ENCODE assay signal across 8 cellular contexts in genomic region chr12:69739287-69740191, GRCh38. TPM values are rescaled to one million over a fixed set of nuclear protein-coding genes. Genes with fewer than 3 reads are reported as not detected.
DNase-seq lines count a peak whose midpoint lies in the region; ATAC-seq and TF ChIP-seq lines count a peak whose summit lies in the region.

No MANE protein-coding gene starts in this region.

- H3K9me3 Mint-ChIP-seq in T-cell, result no peaks in the 10 kb centered on the region

- peak; percentile 35 for DNase-seq in GM12864 (ENCODE audit: low read depth)
- peak; percentile 83 for DNase-seq in NB4 (ENCODE audit: low read depth)
- peak; percentile 35 to 77 (median 60) for DNase-seq in T-cell
- peak; percentile 84 for DNase-seq in hepatocyte (ENCODE audit: low spot score)
- DNase-seq in renal cortical epithelial cell (ENCODE audit: low read depth), result peak; percentile 62
- DNase-seq in dedifferentiated amniotic fluid mesenchymal stem cell (ENCODE audit: extremely low spot score), result no peak

- H4K20me1 ChIP-seq in hepatocyte (ENCODE audit: insufficient read depth, poor library complexity, severe bottlenecking), result peaks cover 18% of the 10 kb centered on the region

- peaks cover 27 to 32% (median 28%) of the 10 kb centered on the region in 3 donors for H3K4me1 Mint-ChIP-seq in T-cell

- H3K36me3 Mint-ChIP-seq in T-cell, result no peaks in the 10 kb centered on the region

- POLR2A ChIA-PET in T-cell (lab: Charles Lee), result interaction anchor here in 1 of 2 donors (0.5 kb wide), 1 partner anchor 1946 kb away, joined by 6 read pairs; the partner anchor contains the start of gene TMEM19

- H3K36me3 ChIP-seq in hepatocyte (replicated peaks; ENCODE audit: insufficient read depth, low read depth), result no peaks in the 10 kb centered on the region

- H3K4me2 ChIP-seq in hepatocyte, result peak overlapping the region; percentile 95

- H3K27me3 ChIP-seq in hepatocyte, result no peaks in the 10 kb centered on the region

- peak overlapping the region; percentile 50 for H2AFZ ChIP-seq in hepatocyte

- under 1% methylated on average over 51 of the region's 66 CpGs for WGBS in hepatocyte (ENCODE audit: low lambda C conversion rate, missing lambda C conversion rate)

- peak; percentile 44 for ATAC-seq in HG02610 (IDR thresholded peaks at IDR 0.05; ENCODE audit: unreplicated experiment)
- ATAC-seq in T-cell (replicated peaks in 1 of 4), result peak; percentile 26 to 68 (median 36)

- TF ChIP-seq POLR2A in NB4 (IDR thresholded peaks at IDR 0.05; ENCODE audit: extremely low read depth, insufficient read length), result no peak

- H3K27ac ChIP-seq in angular gyrus (ENCODE audit: low read depth, low read length) (peak overlapping the region; percentile 68), hepatocyte (peak overlapping the region; percentile 98)

- no peaks in the 10 kb centered on the region for H3K9me2 ChIP-seq in hepatocyte (replicated peaks; ENCODE audit: insufficient read depth)

- H3K27me3 Mint-ChIP-seq in T-cell, result no peaks in the 10 kb centered on the region

- H3K79me2 ChIP-seq in hepatocyte, result peaks cover 44% of the 10 kb centered on the region

- H3K4me3 ChIP-seq in GM12864 (ENCODE audit: low read depth, low read length) (peak overlapping the region; percentile 83), NB4 (ENCODE audit: low read depth, low read length) (peak overlapping the region; percentile 78), hepatocyte (peak overlapping the region; percentile 50)

- H3K4me3 Mint-ChIP-seq in T-cell, result peak overlapping the region; percentile 85 to 90 (median 87)

- no peaks in the 10 kb centered on the region for H3K4me1 ChIP-seq in hepatocyte (ENCODE audit: insufficient read depth)

- CTCF ChIA-PET in T-cell (lab: Charles Lee), result interaction anchor here (0.5 to 0.6 kb wide), 2 partner anchors 408 to 613 kb away, joined by 3 read pairs; no protein-coding TSS in a partner anchor

- no peaks in the 10 kb centered on the region for H3K9me3 ChIP-seq in hepatocyte (ENCODE audit: low read depth)

- no peak for TF ChIP-seq CTCF in GM12864 (IDR thresholded peaks at IDR 0.05; ENCODE audit: low read depth, low read length, missing control alignments)
- no peak for TF ChIP-seq CTCF in NB4 (IDR thresholded peaks at IDR 0.05; ENCODE audit: low read depth, low read length)
- no peak for TF ChIP-seq CTCF in hepatocyte (IDR thresholded peaks at IDR 0.05; ENCODE audit: poor library complexity)

- peak overlapping the region; percentile 65 to 87 for H3K27ac Mint-ChIP-seq in T-cell

RNA-seq across cellular contexts. Expression of gene RAB3IP, which starts 0.9 kb away (rescaled TPM):
- total RNA-seq in T-cell, result 10 to 100 TPM; 18.7 to 30.5 (median 20.7) TPM
- total RNA-seq in hepatocyte, result 41.1 and 41.3 TPM in 2 replicates
- polyA plus RNA-seq in hepatocyte, result 24.3 and 34.2 TPM in 2 replicates
- 45.7 and 75.2 TPM in 2 replicates for total RNA-seq in renal cortical epithelial cell

RNA-seq across cellular contexts. Expression of gene BEST3, which starts 40.4 kb away (rescaled TPM):
- not detected for total RNA-seq in T-cell
- 0.08 and 0.60 TPM in 2 replicates for total RNA-seq in hepatocyte
- polyA plus RNA-seq in hepatocyte, result 0.34 TPM in 1 of 2 replicates, not detected in the other
- 0.55 and 0.87 TPM in 2 replicates for total RNA-seq in renal cortical epithelial cell
